Comparison of ENCODE assay signal across 8 cellular contexts in genomic region chr20:38337561-38338140, GRCh38. TPM values are rescaled to one million over a fixed set of nuclear protein-coding genes. Genes with fewer than 3 reads are reported as not detected.
DNase-seq lines count a peak whose midpoint lies in the region; ATAC-seq and TF ChIP-seq lines count a peak whose summit lies in the region.

No MANE protein-coding gene starts in this region.

- no peaks in the 10 kb centered on the region for H3F3A ChIP-seq in GM23248 (ENCODE audit: insufficient read depth)

- in situ Hi-C loops in GM23248 (cut with MboI) = no loop called here

- H3K9me3 ChIP-seq in AG04450 (ENCODE audit: control insufficient read depth, insufficient read depth, low read length) = peaks cover 7% of the 10 kb centered on the region
- no peaks in the 10 kb centered on the region for H3K9me3 ChIP-seq in GM23248 (ENCODE audit: low read depth)
- H3K9me3 ChIP-seq in tibial artery = peaks cover 0 to 10% (median 7%) of the 10 kb centered on the region in 3 donors

- TF ChIP-seq CTCF in AG04450 (IDR thresholded peaks at IDR 0.05; ENCODE audit: low read depth, low read length) = peak; percentile 34
- TF ChIP-seq CTCF in tibial artery (IDR thresholded peaks at IDR 0.05) = peak; percentile 5 to 28

- ATAC-seq in HG02588 (IDR thresholded peaks at IDR 0.05; ENCODE audit: unreplicated experiment) = no peak
- ATAC-seq in GM21619 (IDR thresholded peaks at IDR 0.05; ENCODE audit: unreplicated experiment) = no peak

- H3K36me3 ChIP-seq in GM23248 (ENCODE audit: low read depth) (no peaks in the 10 kb centered on the region), tibial artery (no peaks in the 10 kb centered on the region)

- H3K9me2 ChIP-seq in GM23248 (ENCODE audit: insufficient read depth) = no peaks in the 10 kb centered on the region

- H3K79me2 ChIP-seq in GM23248 (ENCODE audit: insufficient read depth) = no peaks in the 10 kb centered on the region

- H3K4me1 ChIP-seq in GM23248 (ENCODE audit: insufficient read depth) = no peaks in the 10 kb centered on the region
- no peaks in the 10 kb centered on the region for H3K4me1 ChIP-seq in tibial artery

- H3K4me3 ChIP-seq in AG04450 (ENCODE audit: low read depth, low read length) (no peak overlapping the region), GM23248 (no peak overlapping the region), tibial artery (no peak overlapping the region)

- intact Hi-C loops in tibial artery (cut with DNase I; ENCODE audit: low total_unique reads) = no loop called here

- peaks cover 20% of the 10 kb centered on the region for H3K27me3 ChIP-seq in AG04450 (ENCODE audit: control insufficient read depth, insufficient read depth, low read length)
- peaks cover 68% of the 10 kb centered on the region for H3K27me3 ChIP-seq in GM23248 (replicated peaks; ENCODE audit: insufficient read depth)
- peaks cover 0 to 18% of the 10 kb centered on the region in 2 donors for H3K27me3 ChIP-seq in tibial artery

- H2AFZ ChIP-seq in GM23248 = no peak overlapping the region

- H3K27ac ChIP-seq in AG04450 (ENCODE audit: low read depth, low read length) (no peak overlapping the region), GM23248 (no peak overlapping the region), tibial artery (no peak overlapping the region)

- DNase-seq in AG04450 (ENCODE audit: low read depth, low spot score) = no peak
- peak; percentile 21 for DNase-seq in GM23248
- peak; percentile 40 for DNase-seq in UCSD-AML1 (lab: John Stamatoyannopoulos, UW; ENCODE audit: unreplicated experiment)
- peak in 29 of 51 donors; percentile 4 to 74 (median 30) for DNase-seq in hypothalamus (lab: John Stamatoyannopoulos, UW)
- DNase-seq in tibial artery = no peak
- DNase-seq in NOMO-1 (lab: John Stamatoyannopoulos, UW; ENCODE audit: unreplicated experiment in 2 of 2) = no peak

- CTCF ChIA-PET in AG04450 (lab: Charles Lee) = interaction anchor here (1.5 to 1.9 kb wide), 2 partner anchors 21 to 71 kb away, joined by 4 to 8 read pairs; no protein-coding TSS in a partner anchor

- 35 to 41% methylated on average over 6 of the region's 6 CpGs for WGBS in GM23248 (ENCODE audit: low coverage in 1 of 2, low lambda C conversion rate in 2 of 2, missing lambda C conversion rate in 2 of 2), 2 experiments

- no peaks in the 10 kb centered on the region for H4K20me1 ChIP-seq in GM23248 (ENCODE audit: insufficient read depth)

- no peak overlapping the region for H3K9ac ChIP-seq in GM23248

- POLR2A ChIA-PET in AG04450 (lab: Yijun Ruan, JAX) = no interaction called here

- H3K4me2 ChIP-seq in GM23248 (ENCODE audit: unreplicated experiment) = no peak overlapping the region

RNA-seq across cellular contexts. Expression of gene LBP, which starts 8.6 kb away (rescaled TPM):
- not detected in 2 replicates for polyA plus RNA-seq in AG04450 (2011; rRNA removed)
- polyA minus RNA-seq in AG04450 (2011; rRNA and poly(A)+ RNA removed) = not detected in 2 replicates
- total RNA-seq in GM23248 (2014; rRNA removed; shearing (Covaris generic)) = not detected in 2 replicates
- not detected in 2 replicates for polyA plus RNA-seq in GM23248 (2016; fragmentation: Nextera tagmentation; extraction: Ambion mirVana)

RNA-seq across cellular contexts. Expression of gene BPI, which starts 33.7 kb away (rescaled TPM):
- polyA plus RNA-seq in AG04450 (2011; rRNA removed) (0.04 and 0.12 TPM in 2 replicates), GM23248 (2016; fragmentation: Nextera tagmentation; extraction: Ambion mirVana) (0.10 TPM in 1 of 2 replicates, not detected in the other)
- polyA minus RNA-seq in AG04450 (2011; rRNA and poly(A)+ RNA removed) = 0.32 TPM in 1 of 2 replicates, not detected in the other
- not detected in 2 replicates for total RNA-seq in GM23248 (2014; rRNA removed; shearing (Covaris generic))

Comparison
In these comparisons a context has a peak if more than half of its experiments do, and no peak if none do; other contexts are left out.
1. DNase-seq: peak in GM23248 (single experiment), UCSD-AML1 (single experiment) and hypothalamus (29 of 51); none in AG04450 (single experiment), tibial artery (0 of 2) and NOMO-1 (0 of 2).